In genomic region chr1:64186898-64187280, GRCh38 we compare ENCODE assay signal across 1 cellular context.
TF ChIP-seq lines count a peak whose summit lies in the region.

No MANE protein-coding gene starts in this region.

TF ChIP-seq in GM23338, 12 proteins besides CTCF, POLR2A, EP300 and RAD21:
- no peak for TF ChIP-seq ZNF462 (CRISPR knock-in tag; IDR thresholded peaks at IDR 0.05)
- TF ChIP-seq ZNF114 (CRISPR knock-in tag; IDR thresholded peaks at IDR 0.05): no peak
- TF ChIP-seq POLR2AphosphoS5 (IDR thresholded peaks at IDR 0.05; ENCODE audit: low read depth): no peak
